ENCODE assay signal across 20 cellular contexts in genomic region chr14:79408696-79409095, GRCh38.
A peak's percentile ranks its signal among the peaks of the same experiment; 100 is the strongest.
DNase-seq lines count a peak whose midpoint lies in the region; TF ChIP-seq lines count a peak whose summit lies in the region.
"Had no signal": no experiment of that assay in that cellular context is flagged by ENCODE, and none has a peak within 500 bp of the region (broad histone marks: within the 10 kb centered on the region; RNA-seq: fewer than 3 reads in every experiment).

No MANE protein-coding gene starts in this region.

- no peaks in the 10 kb centered on the region for H3K27me3 ChIP-seq in iPS-18a (ENCODE audit: control insufficient read depth, insufficient read depth, low read length)

- no peak for DNase-seq in HFFc6
- no peak for DNase-seq in chondrocyte (ENCODE audit: low spot score)
- no peak for DNase-seq in type B pancreatic cell (ENCODE audit: extremely low spot score, unreplicated experiment)
- no peak for DNase-seq in DMS 273 (lab: John Stamatoyannopoulos, UW; ENCODE audit: unreplicated experiment)
- DNase-seq in NCI-H82 (lab: John Stamatoyannopoulos, UW), result no peak
- no peak for DNase-seq in NCI-H146 treated with DMSO at 0.1 percent for 48 hours (lab: John Stamatoyannopoulos, UW; ENCODE audit: unreplicated experiment)
- DNase-seq: ACHN, AML-193, GDM1, HCEC 1CT, NCI-H1105 treated with DMSO at 0.1 percent for 48 hours, NCI-H1694 treated with DMSO at 0.1 percent for 48 hours, NCI-H2107, NCI-H510A, NCI-H774, SHP77 had no signal

- H3K4me1 Mint-ChIP-seq in HFFc6 (ENCODE audit: low read depth), result no peaks in the 10 kb centered on the region
- peaks cover 3% of the 10 kb centered on the region for H3K4me1 Mint-ChIP-seq in chondrocyte (ENCODE audit: low read depth)
- peaks cover 28% of the 10 kb centered on the region for H3K4me1 Mint-ChIP-seq in type B pancreatic cell (ENCODE audit: unreplicated experiment)
- H3K4me1 Mint-ChIP-seq: CD14-positive monocyte had no signal

- H3K4me3 Mint-ChIP-seq in HFFc6, result no peak overlapping the region
- no peak overlapping the region for H3K4me3 Mint-ChIP-seq in chondrocyte (ENCODE audit: unreplicated experiment)
- H3K4me3 Mint-ChIP-seq in type B pancreatic cell, result no peak overlapping the region
- H3K4me3 Mint-ChIP-seq: CD14-positive monocyte had no signal

- no peak overlapping the region for H3K9ac ChIP-seq in iPS-18a (ENCODE audit: low read length)

- H3K36me3 Mint-ChIP-seq in HFFc6 (ENCODE audit: low read depth), result 0 out of 2 replicates have a peak, but pooled peaks cover 3% of the 10 kb centered on the region
- no peaks in the 10 kb centered on the region for H3K36me3 Mint-ChIP-seq in chondrocyte (ENCODE audit: low read depth)
- peaks cover 3% of the 10 kb centered on the region for H3K36me3 Mint-ChIP-seq in type B pancreatic cell
- H3K36me3 Mint-ChIP-seq: CD14-positive monocyte had no signal

- H3K4me1 ChIP-seq in iPS-18a (ENCODE audit: control insufficient read depth, low read depth, low read length), result peaks cover 13% of the 10 kb centered on the region

- H3K27ac Mint-ChIP-seq in HFFc6 (no peak overlapping the region), chondrocyte (ENCODE audit: unreplicated experiment) (no peak overlapping the region), type B pancreatic cell (no peak overlapping the region)
- H3K27ac Mint-ChIP-seq: CD14-positive monocyte had no signal

- H3K27me3 Mint-ChIP-seq in HFFc6 (ENCODE audit: insufficient read depth) (no peaks in the 10 kb centered on the region; the same call in 1 of the 2 replicates), chondrocyte (ENCODE audit: low read depth) (no peaks in the 10 kb centered on the region), type B pancreatic cell (no peaks in the 10 kb centered on the region)

- no peak overlapping the region for H3K27ac ChIP-seq in iPS-18a (ENCODE audit: low read length)
- H3K27ac ChIP-seq: SK-N-MC had no signal

- no peaks in the 10 kb centered on the region for H3K36me3 ChIP-seq in iPS-18a (ENCODE audit: control insufficient read depth, low read depth, low read length)

- no peaks in the 10 kb centered on the region; the same call in 1 of the 2 replicates for H3K9me3 Mint-ChIP-seq in HFFc6
- peaks cover 2% of the 10 kb centered on the region for H3K9me3 Mint-ChIP-seq in chondrocyte (ENCODE audit: low read depth)
- peaks cover 3% of the 10 kb centered on the region for H3K9me3 Mint-ChIP-seq in type B pancreatic cell

- H3K9me3 ChIP-seq in iPS-18a (ENCODE audit: control insufficient read depth, low read depth, low read length), result no peaks in the 10 kb centered on the region

- 0 out of 2 replicates have a peak, but pooled peaks have one; percentile 16 for TF ChIP-seq CTCF in HFFc6 (IDR thresholded peaks at IDR 0.05)
- peak; percentile 50 for TF ChIP-seq CTCF in chondrocyte (IDR thresholded peaks at IDR 0.05)
- TF ChIP-seq CTCF in type B pancreatic cell (conservative IDR thresholded peaks at IDR 0.05), result peak; percentile 64

- peak overlapping the region; percentile 2 for H3K4me3 ChIP-seq in iPS-18a (ENCODE audit: low read length)
- H3K4me3 ChIP-seq: K562, SK-N-MC had no signal
